In genomic region chr2:241509408-241509784, GRCh38 we compare ENCODE assay signal across 8 cellular contexts. TPM values are rescaled to one million over a fixed set of nuclear protein-coding genes. Genes with fewer than 3 reads are reported as not detected.
DNase-seq lines count a peak whose midpoint lies in the region; ATAC-seq and TF ChIP-seq lines count a peak whose summit lies in the region.

No MANE protein-coding gene starts in this region.

- peak overlapping the region; percentile 69 for H3K27ac Mint-ChIP-seq in activated T-helper 2 cell treated with anti-CD3 and anti-CD28 coated beads, Interferon-gamma antibody, Interleukin-2, Interleukin-4, amounts not matched to agents 10 μg/mL and 5 μg/mL and 100 μg/mL, durations not matched to agents 14 hours and 24 hours and 36 hours

- no peak for ATAC-seq in HG03175 (IDR thresholded peaks at IDR 0.05; ENCODE audit: unreplicated experiment)

- H3K4me2 ChIP-seq in smooth muscle cell = peak overlapping the region; percentile 95

- peaks cover 4% of the 10 kb centered on the region for H3K27me3 Mint-ChIP-seq in activated T-helper 2 cell treated with anti-CD3 and anti-CD28 coated beads, Interferon-gamma antibody, Interleukin-2, Interleukin-4, amounts not matched to agents 10 μg/mL and 5 μg/mL and 100 μg/mL, durations not matched to agents 14 hours and 24 hours and 36 hours (ENCODE audit: low read depth)

- H3K9me3 ChIP-seq in iPS-18a (ENCODE audit: control insufficient read depth, low read depth, low read length) (no peaks in the 10 kb centered on the region), smooth muscle cell (replicated peaks; ENCODE audit: low read depth) (no peaks in the 10 kb centered on the region)

- H3K9ac ChIP-seq in iPS-18a (ENCODE audit: low read length) (peak overlapping the region; percentile 58), smooth muscle cell (ENCODE audit: low read depth) (peak overlapping the region; percentile 70)

- H3K36me3 ChIP-seq in H7 (replicated peaks; ENCODE audit: control insufficient read depth, insufficient read depth, low read length) = no peaks in the 10 kb centered on the region
- no peaks in the 10 kb centered on the region for H3K36me3 ChIP-seq in iPS-18a (ENCODE audit: control insufficient read depth, low read depth, low read length)
- H3K36me3 ChIP-seq in smooth muscle cell (ENCODE audit: low read depth) = no peaks in the 10 kb centered on the region

- no peak for TF ChIP-seq CTCF in smooth muscle cell (IDR thresholded peaks at IDR 0.05; ENCODE audit: borderline replicate concordance, insufficient read depth, poor library complexity, severe bottlenecking)

- WGBS in smooth muscle cell (ENCODE audit: low lambda C conversion rate) = 62% methylated on average over 9 of the region's 9 CpGs

- H2AFZ ChIP-seq in smooth muscle cell (ENCODE audit: low read depth) = no peak overlapping the region

- intact Hi-C loops in activated T-helper 2 cell treated with anti-CD3 and anti-CD28 coated beads, Interferon-gamma antibody, Interleukin-2, Interleukin-4, amounts not matched to agents 10 μg/mL and 5 μg/mL and 100 μg/mL, durations not matched to agents 14 hours and 24 hours and 36 hours (cut with micrococcal nuclease) = loop anchor here (2.0 to 5.0 kb wide), 3 partner anchors 128 to 195 kb away; partner anchors contain the start of genes ATG4B, FARP2, HDLBP and SEPTIN2

- H3K27ac ChIP-seq in iPS-18a (ENCODE audit: low read length) = no peak overlapping the region
- H3K27ac ChIP-seq in smooth muscle cell (ENCODE audit: low read depth) = no peak overlapping the region

- DNase-seq in H7 (peak; percentile 73), smooth muscle cell (lab: John Stamatoyannopoulos, UW; ENCODE audit: unreplicated experiment) (no peak), A172 (ENCODE audit: low spot score) (no peak), activated gamma-delta T cell (lab: John Stamatoyannopoulos, UW) (no peak), NCI-H2227 (lab: John Stamatoyannopoulos, UW; ENCODE audit: unreplicated experiment) (no peak)
- DNase-seq in activated T-helper 2 cell treated with anti-CD3 and anti-CD28 coated beads, Interferon-gamma antibody, Interleukin-2, Interleukin-4, amounts not matched to agents 10 μg/mL and 5 μg/mL and 100 μg/mL, durations not matched to agents 14 hours and 24 hours and 36 hours (ENCODE audit: low spot score) = no peak

- peak overlapping the region; percentile 80 for H3K4me3 Mint-ChIP-seq in activated T-helper 2 cell treated with anti-CD3 and anti-CD28 coated beads, Interferon-gamma antibody, Interleukin-2, Interleukin-4, amounts not matched to agents 10 μg/mL and 5 μg/mL and 100 μg/mL, durations not matched to agents 14 hours and 24 hours and 36 hours (ENCODE audit: low read depth)

- no peaks in the 10 kb centered on the region for H3K9me3 Mint-ChIP-seq in activated T-helper 2 cell treated with anti-CD3 and anti-CD28 coated beads, Interferon-gamma antibody, Interleukin-2, Interleukin-4, amounts not matched to agents 10 μg/mL and 5 μg/mL and 100 μg/mL, durations not matched to agents 14 hours and 24 hours and 36 hours

- peaks cover 11% of the 10 kb centered on the region for H3K4me1 ChIP-seq in iPS-18a (ENCODE audit: control insufficient read depth, low read depth, low read length)
- H3K4me1 ChIP-seq in smooth muscle cell (ENCODE audit: low read depth) = peaks cover 23% of the 10 kb centered on the region

- H3K36me3 Mint-ChIP-seq in activated T-helper 2 cell treated with anti-CD3 and anti-CD28 coated beads, Interferon-gamma antibody, Interleukin-2, Interleukin-4, amounts not matched to agents 10 μg/mL and 5 μg/mL and 100 μg/mL, durations not matched to agents 14 hours and 24 hours and 36 hours (ENCODE audit: low read depth) = peaks cover 5% of the 10 kb centered on the region

- peaks cover 35% of the 10 kb centered on the region for H4K20me1 ChIP-seq in smooth muscle cell (ENCODE audit: low read depth)

- H3F3A ChIP-seq in smooth muscle cell (ENCODE audit: low read depth) = no peaks in the 10 kb centered on the region

- H3K79me2 ChIP-seq in smooth muscle cell (ENCODE audit: low read depth) = peaks cover 40% of the 10 kb centered on the region

- H3K27me3 ChIP-seq in H7 (ENCODE audit: control insufficient read depth, insufficient read depth, low read length) = peaks cover 4% of the 10 kb centered on the region
- H3K27me3 ChIP-seq in iPS-18a (ENCODE audit: control insufficient read depth, insufficient read depth, low read length) = peaks cover 11% of the 10 kb centered on the region
- no peaks in the 10 kb centered on the region for H3K27me3 ChIP-seq in smooth muscle cell (ENCODE audit: low read depth)

- peak overlapping the region; percentile 89 for H3K4me3 ChIP-seq in H7 (ENCODE audit: insufficient read depth, low read depth, low read length)
- H3K4me3 ChIP-seq in iPS-18a (ENCODE audit: low read length) = peak overlapping the region; percentile 75
- peak overlapping the region; percentile 100 for H3K4me3 ChIP-seq in smooth muscle cell

- H3K4me1 Mint-ChIP-seq in activated T-helper 2 cell treated with anti-CD3 and anti-CD28 coated beads, Interferon-gamma antibody, Interleukin-2, Interleukin-4, amounts not matched to agents 10 μg/mL and 5 μg/mL and 100 μg/mL, durations not matched to agents 14 hours and 24 hours and 36 hours (ENCODE audit: low read depth) = peaks cover 17% of the 10 kb centered on the region

RNA-seq across cellular contexts. Expression of gene STK25, which starts 1.0 kb away (rescaled TPM):
- total RNA-seq in H7 (2014; rRNA removed; shearing (Covaris generic)) = 353 and 443 TPM in 2 replicates
- total RNA-seq in activated T-helper 2 cell treated with anti-CD3 and anti-CD28 coated beads, Interferon-gamma antibody, Interleukin-2, Interleukin-4, amounts not matched to agents 10 μg/mL and 5 μg/mL and 100 μg/mL, durations not matched to agents 14 hours and 24 hours and 36 hours = 116 and 122 TPM in 2 replicates
- 202 and 212 TPM in 2 replicates for total RNA-seq in smooth muscle cell
- 200 and 201 TPM in 2 replicates for polyA plus RNA-seq in smooth muscle cell
- 201 and 202 TPM in 2 replicates for total RNA-seq in A172 (2014; rRNA removed; shearing (Covaris generic))

RNA-seq across cellular contexts. Expression of gene BOK, which starts 49.1 kb away (rescaled TPM):
- total RNA-seq in H7 (2014; rRNA removed; shearing (Covaris generic)) = 59.5 and 61.6 TPM in 2 replicates
- 0.16 and 0.27 TPM in 2 replicates for total RNA-seq in activated T-helper 2 cell treated with anti-CD3 and anti-CD28 coated beads, Interferon-gamma antibody, Interleukin-2, Interleukin-4, amounts not matched to agents 10 μg/mL and 5 μg/mL and 100 μg/mL, durations not matched to agents 14 hours and 24 hours and 36 hours
- 33.5 and 34.9 TPM in 2 replicates for total RNA-seq in smooth muscle cell
- 40.8 and 50.7 TPM in 2 replicates for polyA plus RNA-seq in smooth muscle cell
- 0.07 and 0.60 TPM in 2 replicates for total RNA-seq in A172 (2014; rRNA removed; shearing (Covaris generic))

Comparison
In these comparisons a context has a peak if more than half of its experiments do, and no peak if none do; other contexts are left out.
1. RNA of gene BOK, which starts 49.1 kb away (total RNA-seq): 59.5 to 61.6 TPM in H7 and 33.5 to 34.9 TPM in smooth muscle cell; 0.16 to 0.27 TPM in activated T-helper 2 cell treated with anti-CD3 and anti-CD28 coated beads, Interferon-gamma antibody, Interleukin-2, Interleukin-4, amounts not matched to agents 10 μg/mL and 5 μg/mL and 100 μg/mL, durations not matched to agents 14 hours and 24 hours and 36 hours and 0.07 to 0.60 TPM in A172; every median in the first group is over 10 times any median in the second.
2. Peak in every context shown above with its lines, with median percentiles within 50 percentile points of each other: H3K4me3 ChIP-seq.